ENCODE assay signal across 10 cellular contexts in the genomic region with DNA sequence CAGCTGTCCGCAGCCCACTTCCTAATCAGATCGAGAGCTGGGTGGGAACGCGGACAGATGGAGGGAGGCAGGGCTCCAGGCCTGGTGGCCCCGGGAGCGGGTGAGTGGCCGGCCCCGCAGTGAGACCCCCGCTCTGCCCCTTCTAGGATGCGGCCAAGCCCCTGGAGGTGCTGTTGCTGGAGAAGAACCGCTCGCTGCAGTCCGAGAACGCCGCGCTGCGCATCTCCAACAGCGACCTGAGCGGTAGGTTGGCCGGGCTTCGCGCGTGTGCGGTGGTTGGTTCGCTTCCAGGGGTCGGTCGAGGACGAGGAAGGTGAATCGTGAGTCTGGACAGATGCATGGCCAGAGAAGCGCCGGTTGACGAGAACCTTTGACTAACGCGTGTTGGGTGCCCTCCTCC.
"Had no signal": no experiment of that assay in that cellular context is flagged by ENCODE, and none has a peak within 500 bp of the region (broad histone marks: within the 10 kb centered on the region; RNA-seq: fewer than 3 reads in every experiment).

No MANE protein-coding gene starts in this region.

- H2AFZ ChIP-seq: GM23248 had no signal

- H3K4me1 ChIP-seq: HAP-1 had no signal

- DNase-seq: GM23248, GOT3, H7, HFFc6, IMR-90, KBM-7 had no signal

- H3K27ac ChIP-seq: GM23248, HL-60, KMS-11 had no signal

- H3K9me3 ChIP-seq: HAP-1 had no signal

- ATAC-seq: HCT116 had no signal

- H3K4me3 ChIP-seq: GM23248, HAP-1 had no signal

- H3K9ac ChIP-seq: GM23248, KMS-11 had no signal

- H3K4me2 ChIP-seq: KMS-11 had no signal
